ENCODE assay signal across 1 cellular context in the genomic region with DNA sequence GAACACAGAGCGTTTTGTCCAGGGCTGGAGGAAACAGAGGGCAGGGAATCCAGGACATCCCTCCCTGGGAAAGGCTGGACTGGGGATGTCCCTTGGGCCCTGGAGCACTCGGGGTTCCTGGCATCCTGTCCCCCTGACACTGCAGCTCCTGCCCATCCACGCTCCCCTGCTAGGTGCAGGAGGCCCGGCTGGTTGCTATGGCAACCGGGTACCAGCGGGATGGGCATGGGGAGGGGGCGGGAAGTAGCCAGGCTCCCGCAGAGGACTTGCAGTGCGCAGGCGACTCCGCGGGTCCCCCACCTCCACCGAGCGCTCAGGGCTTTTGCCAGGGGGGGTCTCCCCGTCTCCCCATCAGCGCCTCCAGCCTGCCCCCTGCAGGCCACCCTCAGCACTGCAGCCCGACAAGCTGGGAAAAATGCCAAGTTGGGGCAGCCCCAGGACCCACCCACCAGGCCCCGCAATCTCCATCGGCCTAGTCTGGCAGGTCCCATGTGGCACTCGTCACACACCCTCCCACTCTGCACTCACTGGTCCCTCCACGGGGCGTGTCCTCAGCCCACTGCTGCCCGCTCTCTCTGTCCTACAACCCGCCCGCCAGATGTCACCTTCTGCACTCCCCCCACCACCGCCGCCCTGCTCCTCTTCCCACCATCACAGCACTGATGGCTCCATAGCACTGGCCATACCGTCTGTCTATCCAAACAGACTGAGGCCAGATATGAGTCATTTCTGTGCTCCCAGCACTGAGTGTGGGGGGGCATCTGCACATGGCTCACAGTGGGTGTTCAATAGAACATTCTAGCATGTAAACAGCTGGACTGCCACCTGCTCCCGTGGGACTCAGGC.
A peak's percentile ranks its signal among the peaks of the same experiment; 100 is the strongest.
TF ChIP-seq lines count a peak whose summit lies in the region.

No MANE protein-coding gene starts in this region.

TF ChIP-seq in K562, 482 proteins besides CTCF, POLR2A, EP300 and RAD21 (continued from another document):
- TF ChIP-seq FOXJ2 (tag; IDR thresholded peaks at IDR 0.05) (no peak), ZNF766 (CRISPR knock-in tag; conservative IDR thresholded peaks at IDR 0.05) (no peak), SETDB1 (IDR thresholded peaks at IDR 0.05; ENCODE audit: low read length) (no peak), ZNF644 (tag; IDR thresholded peaks at IDR 0.05; ENCODE audit: low read depth) (no peak), POLR2G (IDR thresholded peaks at IDR 0.05; ENCODE audit: low read depth, low read length) (no peak), SLC30A9 (CRISPR knock-in tag; IDR thresholded peaks at IDR 0.05) (no peak), ELF4 (CRISPR knock-in tag; IDR thresholded peaks at IDR 0.05) (no peak), KAT8 (IDR thresholded peaks at IDR 0.05; ENCODE audit: low read depth) (no peak), NFIC (IDR thresholded peaks at IDR 0.05) (peak; percentile 96), HLTF (IDR thresholded peaks at IDR 0.05) (no peak), ZNF282 (CRISPR knock-in tag; IDR thresholded peaks at IDR 0.05) (no peak), EZH2 (IDR thresholded peaks at IDR 0.05; ENCODE audit: borderline replicate concordance, low read depth, low read length) (no peak), HIVEP1 (CRISPR knock-in tag; IDR thresholded peaks at IDR 0.05) (no peak), CBX1 (IDR thresholded peaks at IDR 0.05; ENCODE audit: low read depth) (no peak), ZNF224 (CRISPR knock-in tag; IDR thresholded peaks at IDR 0.05) (no peak), ZNF146 (CRISPR knock-in tag; IDR thresholded peaks at IDR 0.05; ENCODE audit: unreplicated experiment) (no peak), EWSR1 (IDR thresholded peaks at IDR 0.05; ENCODE audit: borderline replicate concordance, low read depth, partially characterized antibody) (no peak)
- TF ChIP-seq, protein P1, sequence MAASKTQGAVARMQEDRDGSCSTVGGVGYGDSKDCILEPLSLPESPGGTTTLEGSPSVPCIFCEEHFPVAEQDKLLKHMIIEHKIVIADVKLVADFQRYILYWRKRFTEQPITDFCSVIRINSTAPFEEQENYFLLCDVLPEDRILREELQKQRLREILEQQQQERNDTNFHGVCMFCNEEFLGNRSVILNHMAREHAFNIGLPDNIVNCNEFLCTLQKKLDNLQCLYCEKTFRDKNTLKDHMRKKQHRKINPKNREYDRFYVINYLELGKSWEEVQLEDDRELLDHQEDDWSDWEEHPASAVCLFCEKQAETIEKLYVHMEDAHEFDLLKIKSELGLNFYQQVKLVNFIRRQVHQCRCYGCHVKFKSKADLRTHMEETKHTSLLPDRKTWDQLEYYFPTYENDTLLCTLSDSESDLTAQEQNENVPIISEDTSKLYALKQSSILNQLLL (CRISPR knock-in tag; IDR thresholded peaks at IDR 0.05; ENCODE audit: borderline replicate concordance) = no peak
- TF ChIP-seq, protein P2, sequence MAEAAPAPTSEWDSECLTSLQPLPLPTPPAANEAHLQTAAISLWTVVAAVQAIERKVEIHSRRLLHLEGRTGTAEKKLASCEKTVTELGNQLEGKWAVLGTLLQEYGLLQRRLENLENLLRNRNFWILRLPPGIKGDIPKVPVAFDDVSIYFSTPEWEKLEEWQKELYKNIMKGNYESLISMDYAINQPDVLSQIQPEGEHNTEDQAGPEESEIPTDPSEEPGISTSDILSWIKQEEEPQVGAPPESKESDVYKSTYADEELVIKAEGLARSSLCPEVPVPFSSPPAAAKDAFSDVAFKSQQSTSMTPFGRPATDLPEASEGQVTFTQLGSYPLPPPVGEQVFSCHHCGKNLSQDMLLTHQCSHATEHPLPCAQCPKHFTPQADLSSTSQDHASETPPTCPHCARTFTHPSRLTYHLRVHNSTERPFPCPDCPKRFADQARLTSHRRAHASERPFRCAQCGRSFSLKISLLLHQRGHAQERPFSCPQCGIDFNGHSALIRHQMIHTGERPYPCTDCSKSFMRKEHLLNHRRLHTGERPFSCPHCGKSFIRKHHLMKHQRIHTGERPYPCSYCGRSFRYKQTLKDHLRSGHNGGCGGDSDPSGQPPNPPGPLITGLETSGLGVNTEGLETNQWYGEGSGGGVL (CRISPR knock-in tag; IDR thresholded peaks at IDR 0.05) = no peak
- TF ChIP-seq, protein P3, sequence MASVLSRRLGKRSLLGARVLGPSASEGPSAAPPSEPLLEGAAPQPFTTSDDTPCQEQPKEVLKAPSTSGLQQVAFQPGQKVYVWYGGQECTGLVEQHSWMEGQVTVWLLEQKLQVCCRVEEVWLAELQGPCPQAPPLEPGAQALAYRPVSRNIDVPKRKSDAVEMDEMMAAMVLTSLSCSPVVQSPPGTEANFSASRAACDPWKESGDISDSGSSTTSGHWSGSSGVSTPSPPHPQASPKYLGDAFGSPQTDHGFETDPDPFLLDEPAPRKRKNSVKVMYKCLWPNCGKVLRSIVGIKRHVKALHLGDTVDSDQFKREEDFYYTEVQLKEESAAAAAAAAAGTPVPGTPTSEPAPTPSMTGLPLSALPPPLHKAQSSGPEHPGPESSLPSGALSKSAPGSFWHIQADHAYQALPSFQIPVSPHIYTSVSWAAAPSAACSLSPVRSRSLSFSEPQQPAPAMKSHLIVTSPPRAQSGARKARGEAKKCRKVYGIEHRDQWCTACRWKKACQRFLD (CRISPR knock-in tag; IDR thresholded peaks at IDR 0.05) = no peak
